ENCODE assay signal across 26 cellular contexts in the genomic region with DNA sequence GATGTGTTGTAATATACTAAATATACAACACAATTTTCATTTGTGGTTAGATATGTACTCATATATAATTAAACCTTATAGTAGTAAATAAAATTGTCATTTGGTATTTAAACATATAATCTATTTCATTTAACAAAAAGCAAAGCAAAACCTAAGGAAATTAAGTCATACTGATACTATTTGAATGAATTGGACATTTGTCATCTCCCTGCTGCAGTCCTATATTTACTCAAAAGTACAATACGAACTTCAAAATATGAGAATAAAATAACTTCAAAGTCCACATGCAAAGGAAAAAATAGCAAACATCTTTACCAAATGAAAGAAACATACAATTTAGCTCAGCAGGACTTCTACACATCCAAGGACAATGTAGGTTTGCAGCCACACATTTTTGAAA.
"Had no signal": no experiment of that assay in that cellular context is flagged by ENCODE, and none has a peak within 500 bp of the region (broad histone marks: within the 10 kb centered on the region; RNA-seq: fewer than 3 reads in every experiment).

No MANE protein-coding gene starts in this region.

- FAIRE-seq: islet of Langerhans, pancreas, small intestine had no signal

- H3K36me3 Mint-ChIP-seq: mesothelial cell of epicardium; naive B cell; natural killer cell treated with Interleukin-12 subunit alpha and Interleukin-12 subunit beta and Interleukin-15 and Interleukin-18, amount 100 ng/mL, for 72 hours had no signal

- H3K27ac Mint-ChIP-seq: dendritic cell treated with granulocyte-macrophage colony-stimulating factor and Interleukin-4, amounts not matched to agents 40 ng/mL and 50 ng/mL, for 4 days; endodermal cell; mesothelial cell of epicardium; natural killer cell treated with Interleukin-12 subunit alpha and Interleukin-12 subunit beta and Interleukin-15 and Interleukin-18, amount 100 ng/mL, for 72 hours had no signal

- H3K4me1 Mint-ChIP-seq: endodermal cell; mesothelial cell of epicardium; naive B cell; neural crest cell; stimulated activated naive CD8-positive, alpha-beta T cell treated with anti-CD3 and anti-CD28 coated beads, Interleukin-15, amount 100 ng/mL, for 72 hours had no signal

- H3K9me3 Mint-ChIP-seq: dendritic cell treated with granulocyte-macrophage colony-stimulating factor and Interleukin-4, amounts not matched to agents 40 ng/mL and 50 ng/mL, for 4 days; mesothelial cell of epicardium; naive B cell; natural killer cell treated with Interleukin-12 subunit alpha and Interleukin-12 subunit beta and Interleukin-15 and Interleukin-18, amount 100 ng/mL, for 72 hours; stimulated activated naive CD8-positive, alpha-beta T cell treated with anti-CD3 and anti-CD28 coated beads, Interleukin-15, amount 100 ng/mL, for 72 hours had no signal

- H3K4me3 Mint-ChIP-seq: dendritic cell treated with granulocyte-macrophage colony-stimulating factor and Interleukin-4, amounts not matched to agents 40 ng/mL and 50 ng/mL, for 4 days; endodermal cell; mesothelial cell of epicardium; natural killer cell treated with Interleukin-12 subunit alpha and Interleukin-12 subunit beta and Interleukin-15 and Interleukin-18, amount 100 ng/mL, for 72 hours; neural crest cell; stimulated activated naive CD8-positive, alpha-beta T cell treated with anti-CD3 and anti-CD28 coated beads, Interleukin-15, amount 100 ng/mL, for 72 hours had no signal

- ATAC-seq: esophagus mucosa; gastrocnemius medialis; heart left ventricle; left cardiac atrium; left lung; mucosa of descending colon; natural killer cell treated with Interleukin-12 subunit alpha and Interleukin-12 subunit beta and Interleukin-15 and Interleukin-18, amount 100 ng/mL, for 72 hours; pancreas; right lobe of liver; stimulated activated naive CD8-positive, alpha-beta T cell treated with anti-CD3 and anti-CD28 coated beads, Interleukin-15, amount 100 ng/mL, for 72 hours; upper lobe of right lung had no signal

- DNase-seq: effector CD8-positive, alpha-beta T cell; endodermal cell; foreskin fibroblast; gastrocnemius medialis; heart left ventricle; left cardiac atrium; left lung; mesenchymal stem cell; mucosa of descending colon; naive B cell; pancreas; right lobe of liver; small intestine; stimulated activated CD4-positive, alpha-beta T cell treated with anti-CD3 and anti-CD28 coated beads, Interleukin-15, amount 100 ng/mL, for 24 hours; stimulated activated CD4-positive, alpha-beta T cell treated with anti-CD3 and anti-CD28 coated beads, Interleukin-2, amount 100 ng/mL, for 48 hours; stimulated activated naive CD4-positive, alpha-beta T cell; stimulated activated naive CD8-positive, alpha-beta T cell treated with anti-CD3 and anti-CD28 coated beads, Interleukin-15, amount 100 ng/mL, for 72 hours; transverse colon; upper lobe of right lung; uterus had no signal
